ENCODE assay signal across 14 cellular contexts in the genomic region with DNA sequence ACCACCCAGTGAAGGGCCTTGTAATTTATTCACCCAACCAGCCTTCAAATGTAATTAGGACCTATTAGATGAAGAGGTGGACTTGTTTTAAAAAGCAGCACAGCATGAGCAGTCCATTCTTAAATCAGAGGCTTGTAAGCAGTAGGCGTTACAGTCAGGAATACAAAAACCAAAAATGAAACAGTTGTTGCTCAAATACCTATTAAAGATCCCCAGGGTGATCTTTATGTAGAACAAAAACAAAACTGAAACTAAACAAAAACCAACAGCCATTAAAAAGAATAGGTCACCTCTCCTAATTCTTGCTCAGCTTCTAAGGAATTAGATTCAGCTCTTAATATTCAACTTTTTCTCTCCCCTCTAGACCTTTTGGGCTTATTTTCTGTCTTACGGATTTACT.
DNase-seq lines count a peak whose midpoint lies in the region; ATAC-seq and TF ChIP-seq lines count a peak whose summit lies in the region.
"Had no signal": no experiment of that assay in that cellular context is flagged by ENCODE, and none has a peak within 500 bp of the region (broad histone marks: within the 10 kb centered on the region; RNA-seq: fewer than 3 reads in every experiment).

No MANE protein-coding gene starts in this region.

- H3K9ac ChIP-seq in MM.1S (ENCODE audit: low read length): no peak overlapping the region

- H3F3A ChIP-seq in MM.1S (ENCODE audit: insufficient read depth, low read length): no peaks in the 10 kb centered on the region; the same call in 1 of the 2 replicates

- H3K27me3 ChIP-seq in MM.1S (replicated peaks; ENCODE audit: insufficient read depth, low read length): no peaks in the 10 kb centered on the region
- H3K27me3 ChIP-seq: ascending aorta, Peyer's patch had no signal

- peak; percentile 72 for DNase-seq in MM.1S
- no peak for DNase-seq in NOMO-1 (lab: John Stamatoyannopoulos, UW; ENCODE audit: unreplicated experiment in 2 of 2)
- DNase-seq in effector CD8-positive, alpha-beta T cell (lab: John Stamatoyannopoulos, UW): no peak
- no peak for DNase-seq in stimulated activated CD4-positive, alpha-beta T cell treated with anti-CD3 and anti-CD28 coated beads, Interleukin-15, amount 100 ng/mL, for 24 hours
- DNase-seq in NCI-H1436 treated with DMSO at 0.1 percent for 48 hours (lab: John Stamatoyannopoulos, UW): no peak
- DNase-seq: endodermal cell, glutamatergic neuron, NCI-H2081, Peyer's patch had no signal

- H3K9me3 ChIP-seq in MM.1S (replicated peaks; ENCODE audit: insufficient read depth, low read length): no peaks in the 10 kb centered on the region
- H3K9me3 ChIP-seq: ascending aorta, Peyer's patch had no signal

- peaks cover 12% of the 10 kb centered on the region for H3K4me1 ChIP-seq in MM.1S (ENCODE audit: low read length)
- H3K4me1 ChIP-seq: ascending aorta, Peyer's patch had no signal

- H4K20me1 ChIP-seq in MM.1S (ENCODE audit: insufficient read depth, low read length): no peaks in the 10 kb centered on the region

- peak overlapping the region; percentile 56 for H3K4me2 ChIP-seq in MM.1S (ENCODE audit: low read depth, low read length)

- peak overlapping the region; percentile 20; the same call in 1 of the 2 replicates for H3K27ac ChIP-seq in MM.1S (ENCODE audit: low read length)
- H3K27ac ChIP-seq: ascending aorta, Peyer's patch had no signal

- no peaks in the 10 kb centered on the region for H3K9me2 ChIP-seq in MM.1S (replicated peaks; ENCODE audit: insufficient read depth, low read length)

- peak; percentile 93 for ATAC-seq in GM18867 (IDR thresholded peaks at IDR 0.05; ENCODE audit: unreplicated experiment)
- ATAC-seq in GM21360 (IDR thresholded peaks at IDR 0.05; ENCODE audit: unreplicated experiment): peak; percentile 96
- ATAC-seq in HG02981 (IDR thresholded peaks at IDR 0.05; ENCODE audit: unreplicated experiment): peak; percentile 70
- ATAC-seq: left lobe of liver had no signal

- H3K36me3 ChIP-seq in MM.1S (replicated peaks; ENCODE audit: insufficient read depth, low read length): no peaks in the 10 kb centered on the region
- H3K36me3 ChIP-seq: ascending aorta, Peyer's patch had no signal

- H3K4me3 ChIP-seq in MM.1S (ENCODE audit: low read length): peak overlapping the region; percentile 24
- H3K4me3 ChIP-seq: ascending aorta, Peyer's patch had no signal

- H3K79me2 ChIP-seq in MM.1S (ENCODE audit: low read length): no peaks in the 10 kb centered on the region

- H2AFZ ChIP-seq in MM.1S (ENCODE audit: low read length): peak overlapping the region; percentile 51

- no peak for TF ChIP-seq CTCF in MM.1S (IDR thresholded peaks at IDR 0.05; ENCODE audit: low read length)
